In genomic region chr3:27454914-27455313, GRCh38 we compare ENCODE assay signal across 10 cellular contexts. TPM values are rescaled to one million over a fixed set of nuclear protein-coding genes. Genes with fewer than 3 reads are reported as not detected.
DNase-seq lines count a peak whose midpoint lies in the region; ATAC-seq and TF ChIP-seq lines count a peak whose summit lies in the region.
"Had no signal": no experiment of that assay in that cellular context is flagged by ENCODE, and none has a peak within 500 bp of the region (broad histone marks: within the 10 kb centered on the region; RNA-seq: fewer than 3 reads in every experiment).

No MANE protein-coding gene starts in this region.

- TF ChIP-seq CTCF in right atrium auricular region (IDR thresholded peaks at IDR 0.05): no peak

- H3K27me3 ChIP-seq in right atrium auricular region: no peaks in the 10 kb centered on the region

- no peak overlapping the region for H3K4me3 ChIP-seq in right atrium auricular region

- H3K27ac ChIP-seq in right atrium auricular region: no peak overlapping the region

- no peaks in the 10 kb centered on the region for H3K4me1 ChIP-seq in right atrium auricular region

- no peaks in the 10 kb centered on the region for H3K9me3 ChIP-seq in right atrium auricular region

- H3K36me3 ChIP-seq in right atrium auricular region: no peaks in the 10 kb centered on the region

- ATAC-seq in GM18502 (IDR thresholded peaks at IDR 0.05; ENCODE audit: poor library complexity, unreplicated experiment): peak; percentile 59
- peak; percentile 73 for ATAC-seq in GM21529 (IDR thresholded peaks at IDR 0.05; ENCODE audit: unreplicated experiment)
- ATAC-seq in HG03575 (IDR thresholded peaks at IDR 0.05; ENCODE audit: extremely low read depth, insufficient number of reproducible peaks, low FRiP score, unreplicated experiment): peak; percentile 48
- peak; percentile 66 for ATAC-seq in left lobe of liver
- no peak for ATAC-seq in GM18873 (IDR thresholded peaks at IDR 0.05; ENCODE audit: low FRiP score, unreplicated experiment)

- DNase-seq in left lobe of liver (ENCODE audit: low spot score): no peak
- no peak for DNase-seq in DMS153 treated with DMSO at 0.1 percent for 48 hours (lab: John Stamatoyannopoulos, UW; ENCODE audit: unreplicated experiment)
- no peak for DNase-seq in right atrium auricular region (ENCODE audit: low spot score)
- no peak for DNase-seq in NCI-H1694 (lab: John Stamatoyannopoulos, UW)
- DNase-seq: effector CD4-positive, alpha-beta T cell; KBM-7 had no signal

RNA-seq across cellular contexts. Expression of gene SLC4A7, which starts 29.3 kb away (rescaled TPM):
- total RNA-seq in left lobe of liver (2.7 TPM), right atrium auricular region (10 to 100 TPM; 14.4 to 25.6 TPM)
